ENCODE assay signal across 20 cellular contexts in genomic region chr11:116701876-116702275, GRCh38.
"Had no signal": no experiment of that assay in that cellular context is flagged by ENCODE, and none has a peak within 500 bp of the region (broad histone marks: within the 10 kb centered on the region; RNA-seq: fewer than 3 reads in every experiment).

No MANE protein-coding gene starts in this region.

- H3K9me3 Mint-ChIP-seq: naive B cell, nephron had no signal

- H3K27ac ChIP-seq: esophagus squamous epithelium, gastroesophageal sphincter, neutrophil, psoas muscle, stomach, thoracic aorta, transverse colon had no signal

- H3K4me1 ChIP-seq: gastroesophageal sphincter, psoas muscle had no signal

- H3K36me3 Mint-ChIP-seq: naive B cell had no signal

- DNase-seq: effector memory CD4-positive, alpha-beta T cell; esophagus squamous epithelium; foreskin fibroblast; glutamatergic neuron; kidney; mammary epithelial cell; midbrain; naive B cell; psoas muscle; small intestine; stimulated activated CD4-positive, alpha-beta T cell treated with anti-CD3 and anti-CD28 coated beads, Interleukin-12 subunit alpha, Interleukin-12 subunit beta, amount 100 ng/mL, for 4 hours; stimulated activated naive CD4-positive, alpha-beta T cell; substantia nigra; transverse colon had no signal

- ATAC-seq: gastroesophageal sphincter, left colon, psoas muscle had no signal

- H3K27ac Mint-ChIP-seq: nephron had no signal

- H3K4me3 Mint-ChIP-seq: naive B cell, nephron had no signal

- H3K9me3 ChIP-seq: esophagus squamous epithelium, gastroesophageal sphincter, neutrophil, psoas muscle, stomach, thoracic aorta, transverse colon had no signal

- H3K4me1 Mint-ChIP-seq: naive B cell had no signal

- H3K4me3 ChIP-seq: esophagus squamous epithelium, gastroesophageal sphincter, psoas muscle, stomach, thoracic aorta, transverse colon had no signal

- H3K36me3 ChIP-seq: esophagus squamous epithelium, gastroesophageal sphincter, neutrophil, stomach, thoracic aorta, transverse colon had no signal
